Comparison of ENCODE assay signal across 8 cellular contexts in the genomic region with DNA sequence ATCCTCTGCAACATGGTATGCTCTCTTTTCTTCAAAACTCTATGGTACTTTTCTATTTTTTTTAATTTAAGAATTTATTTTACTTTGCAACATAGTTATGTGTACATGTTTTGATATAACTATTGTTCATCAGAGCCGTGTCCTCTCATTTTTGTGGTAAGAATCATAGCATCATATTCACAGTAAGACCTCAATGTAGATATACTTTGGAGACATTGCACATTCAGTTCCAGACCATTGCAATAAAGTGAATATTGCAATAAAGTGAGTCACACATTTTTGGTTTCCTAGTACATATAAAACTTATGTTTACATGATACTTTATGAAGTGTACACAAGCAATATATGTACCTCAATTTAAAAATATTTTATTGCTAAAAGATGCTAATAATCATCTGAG. TPM values are rescaled to one million over a fixed set of nuclear protein-coding genes. Genes with fewer than 3 reads are reported as not detected.
"Had no signal": no experiment of that assay in that cellular context is flagged by ENCODE, and none has a peak within 500 bp of the region (broad histone marks: within the 10 kb centered on the region; RNA-seq: fewer than 3 reads in every experiment).

No MANE protein-coding gene starts in this region.

- H3K27ac Mint-ChIP-seq: GM23338, H9, IgD-negative memory B cell had no signal

- DNase-seq: H9, HCEC 1CT had no signal

- H3K27me3 Mint-ChIP-seq: IgD-negative memory B cell had no signal

- H2AFZ ChIP-seq: GM23338 had no signal

- H3K36me3 Mint-ChIP-seq: IgD-negative memory B cell had no signal

- H3K27ac ChIP-seq: HL-60 had no signal

- H3K4me2 ChIP-seq: GM23338 had no signal

- H3K4me3 ChIP-seq: GM23338 had no signal

- H3K4me3 Mint-ChIP-seq: GM23338, H9, IgD-negative memory B cell had no signal

RNA-seq across cellular contexts. Expression of a gene that starts 22.7 kb away (rescaled TPM):
- total RNA-seq: GM23338, H1, H9, HepG2, HT1080 had no signal
- polyA plus RNA-seq: GM23338, H1, HepG2, IgD-negative memory B cell had no signal
